In the genomic region with DNA sequence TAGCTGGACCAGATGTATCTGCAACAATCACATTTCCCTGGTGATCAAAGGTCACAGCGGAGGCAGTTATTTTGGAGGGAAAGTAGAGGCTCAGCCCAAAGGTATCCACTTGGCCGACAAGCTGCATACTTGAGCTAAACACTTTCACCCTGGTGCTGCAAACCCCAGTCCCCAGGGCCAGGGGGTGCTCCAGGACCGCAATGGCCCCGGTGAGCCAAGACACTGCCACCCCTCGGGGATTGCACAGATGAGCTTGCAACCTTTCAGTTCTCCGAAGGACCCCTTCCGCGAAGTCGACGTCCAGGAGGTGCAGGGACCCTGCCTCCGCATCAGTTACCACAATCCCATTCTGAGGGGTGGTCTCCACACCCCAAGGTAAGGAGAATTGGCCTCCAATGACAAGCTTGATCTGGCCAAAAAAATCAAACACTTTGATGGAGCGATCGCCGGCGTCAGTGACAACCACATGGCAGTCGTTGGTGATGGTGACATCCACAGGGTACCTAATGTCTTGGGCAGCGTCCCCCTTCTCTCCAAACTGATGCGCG, we compare ENCODE assay signal across 10 cellular contexts. TPM values are rescaled to one million over a fixed set of nuclear protein-coding genes. Genes with fewer than 3 reads are reported as not detected.
DNase-seq lines count a peak whose midpoint lies in the region; ATAC-seq, FAIRE-seq and TF ChIP-seq lines count a peak whose summit lies in the region.
"Had no signal": no experiment of that assay in that cellular context is flagged by ENCODE, and none has a peak within 500 bp of the region (broad histone marks: within the 10 kb centered on the region; RNA-seq: fewer than 3 reads in every experiment).

No MANE protein-coding gene starts in this region.

- CTCF ChIA-PET in activated CD8-positive, alpha-beta T cell treated with anti-CD3 and anti-CD28 coated beads for 36 hours (lab: Charles Lee) = interaction anchor here (0.7 to 2.5 kb wide), 10 partner anchors 8 to 307 kb away, joined by 3 to 6 read pairs (median 3); partner anchors contain the start of gene KIF13A
- CTCF ChIA-PET in HepG2 (lab: Yijun Ruan, JAX; ENCODE audit: low intra/inter-chr PET ratio, low total read pairs) = interaction anchor here (1.8 kb wide), 1 partner anchor 306 kb away, joined by 5 read pairs; no protein-coding TSS in a partner anchor

- H3K27me3 ChIP-seq in heart right ventricle = no peaks in the 10 kb centered on the region
- no peaks in the 10 kb centered on the region; a peak in 1 of 5 replicates for H3K27me3 ChIP-seq in HepG2 (ENCODE audit: control insufficient read depth in 1 of 2, insufficient read depth in 2 of 2, low read length in 2 of 2)
- H3K27me3 ChIP-seq in vagina = no peaks in the 10 kb centered on the region
- no peaks in the 10 kb centered on the region for H3K27me3 ChIP-seq in transverse colon

- no peak for TF ChIP-seq POLR2A in HepG2 (IDR thresholded peaks at IDR 0.05; ENCODE audit: insufficient read depth in 1 of 2, low read depth in 2 of 2, low read length in 2 of 2)
- no peak for TF ChIP-seq POLR2A in vagina (IDR thresholded peaks at IDR 0.05)
- TF ChIP-seq POLR2A in transverse colon (IDR thresholded peaks at IDR 0.05) = no peak

- no peak for FAIRE-seq in HepG2 (lab: Jason Lieb, UNC)

- H3K27ac ChIP-seq in heart right ventricle (no peak overlapping the region), HepG2 (ENCODE audit: extremely low read length, insufficient read depth, low read length) (no peak overlapping the region), vagina (peak overlapping the region; percentile 65), transverse colon (no peak overlapping the region)

- H3K36me3 Mint-ChIP-seq in activated CD8-positive, alpha-beta T cell treated with anti-CD3 and anti-CD28 coated beads for 36 hours (ENCODE audit: low read depth) = peaks cover 2% of the 10 kb centered on the region

- no peaks in the 10 kb centered on the region for H4K20me1 ChIP-seq in HepG2 (ENCODE audit: insufficient read depth, low read length)

- peaks cover 0 to 6% (median 0%) of the 10 kb centered on the region in 11 donors for H3K9me3 ChIP-seq in heart right ventricle
- H3K9me3 ChIP-seq in HepG2 (ENCODE audit: low read length) = no peaks in the 10 kb centered on the region
- no peaks in the 10 kb centered on the region for H3K9me3 ChIP-seq in vagina
- H3K9me3 ChIP-seq in transverse colon = no peaks in the 10 kb centered on the region

- H3K9ac ChIP-seq in HepG2 (ENCODE audit: insufficient read depth, low read depth, low read length) = no peak overlapping the region

- DNase-seq in heart right ventricle (no peak), left cardiac atrium (no peak), HepG2 (ENCODE audit: low spot score) (peak; percentile 27), vagina (ENCODE audit: extremely low spot score in 2 of 2) (no peak), cerebellum (ENCODE audit: low spot score) (no peak), transverse colon (no peak)
- no peak for DNase-seq in activated CD8-positive, alpha-beta T cell treated with anti-CD3 and anti-CD28 coated beads for 36 hours
- DNase-seq in stimulated activated CD4-positive, alpha-beta T cell treated with anti-CD3 and anti-CD28 coated beads, Interleukin-4, amount 100 ng/mL, for 1 hour = no peak
- DNase-seq: GDM1 had no signal

- no TSS peak for BruUV-seq in HepG2 (replicated peaks; lab: Mats Ljungman, UMichigan)

- H3K4me2 ChIP-seq in HepG2 (ENCODE audit: low read depth, low read length) = no peak overlapping the region; the same call in 1 of the 2 replicates

- no peaks in the 10 kb centered on the region for H3K79me2 ChIP-seq in HepG2 (ENCODE audit: insufficient read depth, low read length)

- no peak overlapping the region for H3K27ac Mint-ChIP-seq in activated CD8-positive, alpha-beta T cell treated with anti-CD3 and anti-CD28 coated beads for 36 hours

- intact Hi-C loops in heart right ventricle (cut with DNase I) (loop anchor here (1.0 to 10.0 kb wide), 12 partner anchors 134 to 967 kb away; partner anchors contain the start of gene KIF13A (in 6 of the 10)), left cardiac atrium (cut with DNase I) (loop anchor here (5.0 to 10.0 kb wide), 5 partner anchors 127 to 964 kb away; partner anchors contain the start of gene KIF13A (in 1 of the 2)), HepG2 (cut with micrococcal nuclease; ENCODE audit: unreplicated experiment) (loop anchor here (1.0 to 5.0 kb wide), 6 partner anchors 33 to 964 kb away; partner anchors contain the start of genes KDM1B, KIF13A and TPMT), vagina (cut with DNase I) (loop anchor here (10.0 kb wide), 2 partner anchors 127 to 287 kb away; no protein-coding TSS in a partner anchor), transverse colon (cut with DNase I; ENCODE audit: low total_unique reads) (loop anchor here (10.0 kb wide), 2 partner anchors 137 to 277 kb away; partner anchors contain the start of gene KIF13A)
- intact Hi-C loops in activated CD8-positive, alpha-beta T cell treated with anti-CD3 and anti-CD28 coated beads for 36 hours (cut with micrococcal nuclease) = no loop called here

- peaks cover 7% of the 10 kb centered on the region for H3K9me3 Mint-ChIP-seq in activated CD8-positive, alpha-beta T cell treated with anti-CD3 and anti-CD28 coated beads for 36 hours
- H3K9me3 Mint-ChIP-seq: activated T-helper 1 cell treated with anti-CD3 and anti-CD28 coated beads, Interleukin-12 subunit alpha, Interleukin-12 subunit beta, Interleukin-2, Interleukin-4 antibody, amounts not matched to agents 30 ng/mL and 10 ng/mL and 1 ng/mL, durations not matched to agents 14 hours and 24 hours and 36 hours had no signal

- TF ChIP-seq RAD21 in HepG2 (CRISPR knock-in tag; IDR thresholded peaks at IDR 0.05) = peak; percentile 68; the same call in 1 of the 2 replicates

- H3K4me3 ChIP-seq in heart right ventricle (peak overlapping the region in 9 of 10 donors; percentile 27 to 68 (median 61)), HepG2 (replicated peaks in 1 of 3; ENCODE audit: insufficient read depth in 1 of 3, low read depth in 2 of 3, low read length in 3 of 3) (no peak overlapping the region), vagina (peak overlapping the region; percentile 63 to 67), transverse colon (peak overlapping the region in 2 of 4 donors; percentile 45 to 54)

- in situ Hi-C loops in HepG2 (cut with HindIII; ENCODE audit: extremely low pct_ligation_motif_present, low pct_unique_long_range_greater_than_20kb) (loop anchor here (5.0 to 10.0 kb wide), 3 partner anchors 134 to 967 kb away; partner anchors contain the start of gene KIF13A), transverse colon (cut with MboI; ENCODE audit: low pct_ligation_motif_present in 1 of 4, low pct_unique_long_range_greater_than_20kb in 1 of 4, low sequenced_read_pairs in 3 of 4) (loop anchor here (10.0 to 25.0 kb wide), 4 partner anchors 134 to 534 kb away; partner anchors contain the start of gene KIF13A (in 1 of the 4))

- POLR2A ChIA-PET in activated CD8-positive, alpha-beta T cell treated with anti-CD3 and anti-CD28 coated beads for 36 hours (lab: Charles Lee) = interaction anchor here (1.0 kb wide), 1 partner anchor 34 kb away, joined by 5 read pairs; the partner anchor contains the start of genes KDM1B and TPMT
- POLR2A ChIA-PET in HepG2 (lab: Yijun Ruan, JAX) = interaction anchor here (1.7 to 2.3 kb wide), 2 partner anchors 33 to 101 kb away, joined by 6 read pairs; partner anchors contain the start of genes KDM1B and TPMT

- H3K4me1 Mint-ChIP-seq in activated CD8-positive, alpha-beta T cell treated with anti-CD3 and anti-CD28 coated beads for 36 hours (ENCODE audit: low read depth) = peaks cover 9% of the 10 kb centered on the region

- no peak for TF ChIP-seq CTCF in heart right ventricle (IDR thresholded peaks at IDR 0.05)
- TF ChIP-seq CTCF in activated CD8-positive, alpha-beta T cell treated with anti-CD3 and anti-CD28 coated beads for 36 hours (IDR thresholded peaks at IDR 0.05) = no peak
- TF ChIP-seq CTCF in HepG2 (CRISPR knock-in tag; IDR thresholded peaks at IDR 0.05) = peak; percentile 74
- no peak for TF ChIP-seq CTCF in vagina (IDR thresholded peaks at IDR 0.05)
- no peak for TF ChIP-seq CTCF in transverse colon (IDR thresholded peaks at IDR 0.05)

- no peak overlapping the region for H2AFZ ChIP-seq in HepG2 (ENCODE audit: low read length)

- peaks cover 26% of the 10 kb centered on the region for H3K27me3 Mint-ChIP-seq in activated CD8-positive, alpha-beta T cell treated with anti-CD3 and anti-CD28 coated beads for 36 hours

- ATAC-seq in heart right ventricle (peak in 1 of 8 donors; percentile 25), left cardiac atrium (no peak), HepG2 (peak; percentile 75)
- no peak for ATAC-seq in activated CD8-positive, alpha-beta T cell treated with anti-CD3 and anti-CD28 coated beads for 36 hours

- H3K4me1 ChIP-seq in heart right ventricle (peaks cover 3 to 21% (median 15%) of the 10 kb centered on the region in 9 donors), HepG2 (ENCODE audit: insufficient read depth, low read length) (peaks cover 24% of the 10 kb centered on the region), vagina (peaks cover 14% of the 10 kb centered on the region), transverse colon (peaks cover 0 to 16% (median 7%) of the 10 kb centered on the region in 4 donors)

- 61 to 72% methylated on average over 19 of the region's 19 CpGs for WGBS in heart right ventricle, 2 donors
- WGBS in HepG2 (ENCODE audit: low lambda C conversion rate) = 85% methylated on average over 19 of the region's 19 CpGs
- WGBS in transverse colon (ENCODE audit: low coverage in 1 of 2), 2 donors = 87% methylated on average over 19 of the region's 19 CpGs; no CpG with 5 or more reads in 1 of the 2 donors

- no peak for TF ChIP-seq EP300 in HepG2 (IDR thresholded peaks at IDR 0.05; ENCODE audit: low read depth in 2 of 2, low read length in 2 of 2)
- TF ChIP-seq EP300 in HepG2 (CRISPR knock-in tag; IDR thresholded peaks at IDR 0.05; ENCODE audit: borderline replicate concordance) = no peak
- no peak for TF ChIP-seq EP300 in transverse colon (IDR thresholded peaks at IDR 0.05; ENCODE audit: low read depth)

- H3K36me3 ChIP-seq in heart right ventricle (no peaks in the 10 kb centered on the region), HepG2 (replicated peaks in 1 of 2; ENCODE audit: control insufficient read depth in 1 of 2, insufficient read depth in 2 of 2, low read length in 2 of 2) (no peaks in the 10 kb centered on the region), vagina (no peaks in the 10 kb centered on the region), transverse colon (no peaks in the 10 kb centered on the region)

- H3K4me3 Mint-ChIP-seq in activated CD8-positive, alpha-beta T cell treated with anti-CD3 and anti-CD28 coated beads for 36 hours = peak overlapping the region; percentile 41

RNA-seq across cellular contexts. Expression of gene NHLRC1, which starts 0.8 kb away (rescaled TPM):
- total RNA-seq in heart right ventricle (1 to 10 TPM in 8 of 10 donors, under 1 TPM in 2; 0.92 to 2.5 (median 1.6) TPM), left cardiac atrium (1 to 10 TPM; 1.6 to 1.9 TPM), HepG2 (2016; rRNA removed; fragmentation: Illumina TruSeq; extraction: Trizol) (0.11 and 0.20 TPM in 2 replicates), vagina (0.74 TPM), cerebellum (2.8 TPM), transverse colon (1 to 10 TPM in 2 of 4 donors, not detected in 2; 1.1 to 2.1 TPM)
- polyA plus RNA-seq in heart right ventricle (1 to 10 TPM in 1 of 2 donors, under 1 TPM in 1; 0.73 to 1.2 TPM), HepG2 (2011; rRNA removed) (0.04 TPM in 1 of 2 replicates, not detected in the other)
- total RNA-seq in activated CD8-positive, alpha-beta T cell treated with anti-CD3 and anti-CD28 coated beads for 36 hours = under 1 TPM in 1 of 2 experiments, not detected in 1; 0.18 TPM
- total RNA-seq in HepG2 (2016; cell fraction: cytosol; rRNA removed; fragmentation: Illumina TruSeq; extraction: Trizol; ENCODE audit: low read depth) = 0.18 TPM in 1 of 2 replicates, not detected in the other
- 0.10 and 0.17 TPM in 2 replicates for total RNA-seq in HepG2 (2016; cell fraction: insoluble cytoplasmic fraction; rRNA removed; fragmentation: Illumina TruSeq; extraction: Trizol)
- 0.21 and 0.28 TPM in 2 replicates for total RNA-seq in HepG2 (2016; cell fraction: membrane; rRNA removed; fragmentation: Illumina TruSeq; extraction: Trizol)
- 0.25 and 0.28 TPM in 2 replicates for total RNA-seq in HepG2 (2016; cell fraction: nucleus; rRNA removed; fragmentation: Illumina TruSeq; extraction: Trizol)
- 0.03 TPM in 1 of 2 replicates, not detected in the other for polyA plus RNA-seq in HepG2 (2011; cell fraction: cytosol; rRNA removed)
- polyA plus RNA-seq in HepG2 (2011; cell fraction: nucleus; rRNA removed) = 0.06 and 0.07 TPM in 2 replicates
- not detected in 2 replicates for polyA plus RNA-seq in HepG2 (2012)
- polyA plus RNA-seq in HepG2 (2016; cell fraction: cytosol; fragmentation: Illumina TruSeq; extraction: Trizol; ENCODE audit: low read depth) = 0.08 TPM in 1 of 2 replicates, not detected in the other
- polyA plus RNA-seq in HepG2 (2016; cell fraction: insoluble cytoplasmic fraction; fragmentation: Illumina TruSeq; extraction: Trizol; ENCODE audit: low read depth) = 0.10 and 0.16 TPM in 2 replicates
- polyA plus RNA-seq in HepG2 (2016; cell fraction: membrane; fragmentation: Illumina TruSeq; extraction: Trizol; ENCODE audit: low read depth) = 0.08 and 0.12 TPM in 2 replicates
- polyA plus RNA-seq in HepG2 (2016; cell fraction: nucleus; fragmentation: Illumina TruSeq; extraction: Trizol; ENCODE audit: insufficient read depth, low read depth) = not detected in 2 replicates
- polyA minus RNA-seq in HepG2 (2011; rRNA and poly(A)+ RNA removed; ENCODE audit: low replicate concordance) = not detected in 2 replicates
- polyA minus RNA-seq in HepG2 (2011; cell fraction: cytosol; rRNA and poly(A)+ RNA removed) = not detected in 2 replicates
- not detected in 2 replicates for polyA minus RNA-seq in HepG2 (2011; cell fraction: nucleus; rRNA and poly(A)+ RNA removed)

RNA-seq across cellular contexts. Expression of gene TPMT, which starts 33.2 kb away (rescaled TPM):
- total RNA-seq in heart right ventricle = 10 to 100 TPM; 10.6 to 15.6 (median 13.0) TPM
- 10 to 100 TPM; 10.2 to 16.0 TPM for polyA plus RNA-seq in heart right ventricle
- total RNA-seq in left cardiac atrium = 10 to 100 TPM; 15.2 TPM
- 1 to 10 TPM; 6.6 to 7.0 TPM for total RNA-seq in activated CD8-positive, alpha-beta T cell treated with anti-CD3 and anti-CD28 coated beads for 36 hours
- total RNA-seq in HepG2 (2016; rRNA removed; fragmentation: Illumina TruSeq; extraction: Trizol) = 22.8 and 33.3 TPM in 2 replicates
- total RNA-seq in HepG2 (2016; cell fraction: cytosol; rRNA removed; fragmentation: Illumina TruSeq; extraction: Trizol; ENCODE audit: low read depth) = 6.9 and 7.2 TPM in 2 replicates
- total RNA-seq in HepG2 (2016; cell fraction: insoluble cytoplasmic fraction; rRNA removed; fragmentation: Illumina TruSeq; extraction: Trizol) = 22.5 and 34.3 TPM in 2 replicates
- total RNA-seq in HepG2 (2016; cell fraction: membrane; rRNA removed; fragmentation: Illumina TruSeq; extraction: Trizol) = 16.6 and 17.8 TPM in 2 replicates
- total RNA-seq in HepG2 (2016; cell fraction: nucleus; rRNA removed; fragmentation: Illumina TruSeq; extraction: Trizol) = 8.8 and 9.6 TPM in 2 replicates
- polyA plus RNA-seq in HepG2 (2011; rRNA removed) = 9.5 and 11.1 TPM in 2 replicates
- 6.1 and 8.9 TPM in 2 replicates for polyA plus RNA-seq in HepG2 (2011; cell fraction: cytosol; rRNA removed)
- polyA plus RNA-seq in HepG2 (2011; cell fraction: nucleus; rRNA removed) = 1.9 and 2.4 TPM in 2 replicates
- polyA plus RNA-seq in HepG2 (2012) = 9.8 and 12.6 TPM in 2 replicates
- 9.7 and 11.0 TPM in 2 replicates for polyA plus RNA-seq in HepG2 (2016; cell fraction: cytosol; fragmentation: Illumina TruSeq; extraction: Trizol; ENCODE audit: low read depth)
- polyA plus RNA-seq in HepG2 (2016; cell fraction: insoluble cytoplasmic fraction; fragmentation: Illumina TruSeq; extraction: Trizol; ENCODE audit: low read depth) = 43.3 and 51.0 TPM in 2 replicates
- 18.1 and 18.9 TPM in 2 replicates for polyA plus RNA-seq in HepG2 (2016; cell fraction: membrane; fragmentation: Illumina TruSeq; extraction: Trizol; ENCODE audit: low read depth)
- 17.2 and 20.4 TPM in 2 replicates for polyA plus RNA-seq in HepG2 (2016; cell fraction: nucleus; fragmentation: Illumina TruSeq; extraction: Trizol; ENCODE audit: insufficient read depth, low read depth)
- 2.2 and 4.7 TPM in 2 replicates for polyA minus RNA-seq in HepG2 (2011; rRNA and poly(A)+ RNA removed; ENCODE audit: low replicate concordance)
- 4.4 TPM in 2 replicates for polyA minus RNA-seq in HepG2 (2011; cell fraction: cytosol; rRNA and poly(A)+ RNA removed)
- polyA minus RNA-seq in HepG2 (2011; cell fraction: nucleus; rRNA and poly(A)+ RNA removed) = 3.2 and 4.7 TPM in 2 replicates
- 11.0 TPM for total RNA-seq in vagina
- 6.0 TPM for total RNA-seq in cerebellum
- total RNA-seq in transverse colon = 10 to 100 TPM; 15.1 to 53.5 (median 32.8) TPM

RNA-seq across cellular contexts. Expression of gene KDM1B, which starts 33.6 kb away (rescaled TPM):
- total RNA-seq in heart right ventricle (10 to 100 TPM in 9 of 10 donors, 1 to 10 TPM in 1; 9.8 to 22.5 (median 16.0) TPM), left cardiac atrium (10 to 100 TPM; 13.1 to 14.0 TPM), HepG2 (2016; rRNA removed; fragmentation: Illumina TruSeq; extraction: Trizol) (13.2 and 22.1 TPM in 2 replicates), vagina (20.6 TPM), cerebellum (35.3 TPM), transverse colon (10 to 100 TPM; 18.9 to 70.7 (median 40.0) TPM)
- polyA plus RNA-seq in heart right ventricle (1 to 10 TPM; 2.3 to 5.7 TPM), HepG2 (2011; rRNA removed) (9.2 and 9.8 TPM in 2 replicates)
- total RNA-seq in activated CD8-positive, alpha-beta T cell treated with anti-CD3 and anti-CD28 coated beads for 36 hours = 10 to 100 TPM; 10.9 to 12.2 TPM
- 5.9 and 7.8 TPM in 2 replicates for total RNA-seq in HepG2 (2016; cell fraction: cytosol; rRNA removed; fragmentation: Illumina TruSeq; extraction: Trizol; ENCODE audit: low read depth)
- total RNA-seq in HepG2 (2016; cell fraction: insoluble cytoplasmic fraction; rRNA removed; fragmentation: Illumina TruSeq; extraction: Trizol) = 13.0 and 19.5 TPM in 2 replicates
- total RNA-seq in HepG2 (2016; cell fraction: membrane; rRNA removed; fragmentation: Illumina TruSeq; extraction: Trizol) = 9.4 and 9.5 TPM in 2 replicates
- total RNA-seq in HepG2 (2016; cell fraction: nucleus; rRNA removed; fragmentation: Illumina TruSeq; extraction: Trizol) = 11.7 and 12.5 TPM in 2 replicates
- polyA plus RNA-seq in HepG2 (2011; cell fraction: cytosol; rRNA removed) = 6.8 and 7.3 TPM in 2 replicates
- 7.2 and 8.6 TPM in 2 replicates for polyA plus RNA-seq in HepG2 (2011; cell fraction: nucleus; rRNA removed)
- polyA plus RNA-seq in HepG2 (2012) = 8.3 and 8.4 TPM in 2 replicates
- 1.1 and 1.2 TPM in 2 replicates for polyA plus RNA-seq in HepG2 (2016; cell fraction: cytosol; fragmentation: Illumina TruSeq; extraction: Trizol; ENCODE audit: low read depth)
- polyA plus RNA-seq in HepG2 (2016; cell fraction: insoluble cytoplasmic fraction; fragmentation: Illumina TruSeq; extraction: Trizol; ENCODE audit: low read depth) = 21.7 and 21.8 TPM in 2 replicates
- polyA plus RNA-seq in HepG2 (2016; cell fraction: membrane; fragmentation: Illumina TruSeq; extraction: Trizol; ENCODE audit: low read depth) = 4.8 and 5.0 TPM in 2 replicates
- 16.9 and 18.0 TPM in 2 replicates for polyA plus RNA-seq in HepG2 (2016; cell fraction: nucleus; fragmentation: Illumina TruSeq; extraction: Trizol; ENCODE audit: insufficient read depth, low read depth)
- 12.9 and 19.5 TPM in 2 replicates for polyA minus RNA-seq in HepG2 (2011; rRNA and poly(A)+ RNA removed; ENCODE audit: low replicate concordance)
- 10.6 and 12.8 TPM in 2 replicates for polyA minus RNA-seq in HepG2 (2011; cell fraction: cytosol; rRNA and poly(A)+ RNA removed)
- 7.3 and 9.9 TPM in 2 replicates for polyA minus RNA-seq in HepG2 (2011; cell fraction: nucleus; rRNA and poly(A)+ RNA removed)

Comparison
In these comparisons a context has a peak if more than half of its experiments do, and no peak if none do; other contexts are left out.
1. H3K4me3 ChIP-seq: peak in heart right ventricle (9 of 10) and vagina (2 of 2); none in HepG2 (0 of 3).